Comparison of ENCODE assay signal across 27 cellular contexts in the genomic region with DNA sequence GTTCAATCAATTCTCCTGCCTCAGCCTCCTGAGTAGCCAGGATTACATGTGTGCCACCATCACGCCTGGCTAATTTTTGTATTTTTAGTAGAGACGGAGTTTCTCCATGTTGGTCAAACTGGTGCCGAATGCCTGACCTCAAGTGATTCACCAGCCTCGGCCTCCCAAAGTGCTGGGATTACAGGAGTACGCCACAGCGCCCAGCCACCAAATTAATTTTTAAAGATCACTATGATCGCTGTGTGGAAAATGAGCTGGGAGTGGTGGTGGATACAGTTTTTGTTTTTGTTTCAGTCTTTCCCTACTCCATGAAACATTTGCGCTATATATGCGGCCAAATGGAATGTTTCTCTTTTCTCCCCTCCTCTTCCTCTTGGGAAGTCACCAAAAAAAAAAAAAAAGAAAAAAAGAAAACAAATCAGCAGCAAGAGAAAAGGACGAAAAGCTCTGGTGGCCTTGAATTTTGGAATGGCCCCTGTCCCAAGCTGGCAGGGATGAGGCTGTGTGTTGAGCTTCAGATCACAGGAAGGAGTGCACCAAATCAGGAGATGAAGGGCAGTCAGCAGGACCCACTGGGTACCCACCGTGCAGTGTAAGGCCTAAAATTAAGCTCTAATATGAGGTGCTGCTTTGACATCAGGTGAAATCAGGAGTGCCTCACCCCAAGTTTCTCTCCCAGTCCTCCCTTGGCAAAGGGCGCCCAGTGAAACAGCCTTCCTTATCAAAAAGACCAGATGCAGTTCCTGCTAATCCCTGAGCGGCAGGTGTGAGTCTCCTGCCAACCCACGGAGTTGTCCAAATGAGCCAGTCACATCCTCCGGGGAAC. TPM values are rescaled to one million over a fixed set of nuclear protein-coding genes. Genes with fewer than 3 reads are reported as not detected.
DNase-seq lines count a peak whose midpoint lies in the region; ATAC-seq, FAIRE-seq and TF ChIP-seq lines count a peak whose summit lies in the region.
"Had no signal": no experiment of that assay in that cellular context is flagged by ENCODE, and none has a peak within 500 bp of the region (broad histone marks: within the 10 kb centered on the region; RNA-seq: fewer than 3 reads in every experiment).

No MANE protein-coding gene starts in this region.

- H3K9me3 ChIP-seq in HepG2 (ENCODE audit: low read length) = no peaks in the 10 kb centered on the region
- no peaks in the 10 kb centered on the region for H3K9me3 ChIP-seq in right lobe of liver
- H3K9me3 ChIP-seq: body of pancreas, Caco-2, pancreas had no signal

- TF ChIP-seq EP300 in HepG2 (IDR thresholded peaks at IDR 0.05; ENCODE audit: low read depth in 2 of 2, low read length in 2 of 2) = no peak
- no peak for TF ChIP-seq EP300 in HepG2 (CRISPR knock-in tag; IDR thresholded peaks at IDR 0.05; ENCODE audit: borderline replicate concordance)

- intact Hi-C loops in HepG2 (cut with micrococcal nuclease; ENCODE audit: unreplicated experiment) (no loop called here), right lobe of liver (cut with DNase I) (no loop called here)

- H3K9ac ChIP-seq in HepG2 (ENCODE audit: insufficient read depth, low read depth, low read length) = no peak overlapping the region
- H3K9ac ChIP-seq: GM23248 had no signal

- H3K79me2 ChIP-seq in HepG2 (ENCODE audit: insufficient read depth, low read length) = no peaks in the 10 kb centered on the region

- peaks cover 2 to 13% of the 10 kb centered on the region in 2 experiments; a peak in 1 of 5 replicates for H3K27me3 ChIP-seq in HepG2 (ENCODE audit: control insufficient read depth in 1 of 2, insufficient read depth in 2 of 2, low read length in 2 of 2)
- H3K27me3 ChIP-seq in right lobe of liver = no peaks in the 10 kb centered on the region
- H3K27me3 ChIP-seq: body of pancreas, pancreas had no signal

- in situ Hi-C loops in HepG2 (cut with HindIII; ENCODE audit: extremely low pct_ligation_motif_present, low pct_unique_long_range_greater_than_20kb) = no loop called here

- ATAC-seq in HepG2 (peak; percentile 43; the same call in 1 of the 3 replicates), right lobe of liver (no peak), omental fat pad (ENCODE audit: low FRiP score) (no peak)
- ATAC-seq: activated T-helper 17 cell treated with anti-CD3 and anti-CD28 coated beads, Interleukin-2, amount 50 U/mL, for 72 hours; body of pancreas; left cardiac atrium; naive thymus-derived CD4-positive, alpha-beta T cell; Right ventricle myocardium inferior; sciatic nerve; T-cell had no signal

- POLR2A ChIA-PET in HepG2 (lab: Yijun Ruan, JAX) = no interaction called here

- TF ChIP-seq RAD21 in HepG2 (CRISPR knock-in tag; IDR thresholded peaks at IDR 0.05) = no peak

- 55% methylated on average over 13 of the region's 15 CpGs for WGBS in HepG2 (ENCODE audit: low lambda C conversion rate)
- WGBS in right lobe of liver (ENCODE audit: insufficient coverage, low coverage, low lambda C conversion rate, missing lambda C conversion rate) = 77% methylated on average over 12 of the region's 15 CpGs

- no peak for FAIRE-seq in HepG2 (lab: Jason Lieb, UNC)
- FAIRE-seq: colon, pancreas had no signal

- BruUV-seq in HepG2 (replicated peaks; lab: Mats Ljungman, UMichigan) = no TSS peak

- DNase-seq in HepG2 (ENCODE audit: low spot score) (no peak), right lobe of liver (no peak), astrocyte of the hippocampus (ENCODE audit: low read depth, low spot score) (peak; percentile 31), glomerular visceral epithelial cell (ENCODE audit: extremely low spot score) (peak; percentile 86), omental fat pad (ENCODE audit: low spot score) (no peak), midbrain (lab: John Stamatoyannopoulos, UW) (no peak), NCI-H510A treated with DMSO at 0.1 percent for 48 hours (lab: John Stamatoyannopoulos, UW) (no peak)
- no peak for DNase-seq in activated CD4-positive, alpha-beta T cell treated with anti-CD3 and anti-CD28 coated beads, Interleukin-2, amount 50 U/mL, for 4 hours
- DNase-seq: 8988T; activated CD4-positive, alpha-beta T cell treated with anti-CD3 and anti-CD28 coated beads, Interleukin-2, amount 10 ng/mL, durations not matched to agents 7 days and 5 days; activated naive CD8-positive, alpha-beta T cell treated with anti-CD3 and anti-CD28 coated beads for 36 hours; body of pancreas; Caco-2; glutamatergic neuron; GM23248; left cardiac atrium; naive thymus-derived CD4-positive, alpha-beta T cell; NCI-H1417; NCI-H2107; NCI-H510A; pancreas; stimulated activated CD4-positive, alpha-beta T cell treated with anti-CD3 and anti-CD28 coated beads, Interleukin-15, amount 100 ng/mL, for 24 hours; T-cell had no signal

- TF ChIP-seq CTCF in HepG2 (CRISPR knock-in tag; IDR thresholded peaks at IDR 0.05) (no peak), right lobe of liver (IDR thresholded peaks at IDR 0.05) (no peak), omental fat pad (IDR thresholded peaks at IDR 0.05) (no peak)

- no peak overlapping the region for H3K4me2 ChIP-seq in HepG2 (ENCODE audit: low read depth, low read length)

- no peaks in the 10 kb centered on the region for H4K20me1 ChIP-seq in HepG2 (ENCODE audit: insufficient read depth, low read length)

- H3K36me3 ChIP-seq in HepG2 (replicated peaks in 1 of 2; ENCODE audit: control insufficient read depth in 1 of 2, insufficient read depth in 2 of 2, low read length in 2 of 2) (no peaks in the 10 kb centered on the region), right lobe of liver (no peaks in the 10 kb centered on the region)
- H3K36me3 ChIP-seq: pancreas had no signal

- H3K27ac ChIP-seq in HepG2 (ENCODE audit: extremely low read length, insufficient read depth, low read length) = no peak overlapping the region
- peak overlapping the region in 1 of 3 donors; percentile 24 for H3K27ac ChIP-seq in right lobe of liver
- H3K27ac ChIP-seq: body of pancreas, pancreas had no signal

- H3K4me1 ChIP-seq in HepG2 (ENCODE audit: insufficient read depth, low read length) (peaks cover 12% of the 10 kb centered on the region), right lobe of liver (no peaks in the 10 kb centered on the region)
- H3K4me1 ChIP-seq: body of pancreas, Caco-2, pancreas had no signal

- H2AFZ ChIP-seq in HepG2 (ENCODE audit: low read length) = no peak overlapping the region
- H2AFZ ChIP-seq: GM23248 had no signal

- TF ChIP-seq POLR2A in HepG2 (IDR thresholded peaks at IDR 0.05; ENCODE audit: insufficient read depth in 1 of 2, low read depth in 2 of 2, low read length in 2 of 2) = no peak
- TF ChIP-seq POLR2A in right lobe of liver (IDR thresholded peaks at IDR 0.05) = no peak

- H3K4me3 ChIP-seq in HepG2 (replicated peaks in 1 of 3; ENCODE audit: insufficient read depth in 1 of 3, low read depth in 2 of 3, low read length in 3 of 3) (no peak overlapping the region), right lobe of liver (no peak overlapping the region)
- H3K4me3 ChIP-seq: body of pancreas, GM23248, pancreas had no signal

- CTCF ChIA-PET in HepG2 (lab: Yijun Ruan, JAX; ENCODE audit: low intra/inter-chr PET ratio, low total read pairs) = no interaction called here

RNA-seq across cellular contexts. Expression of a gene that starts 20.7 kb away (rescaled TPM):
- total RNA-seq in HepG2 (2016; rRNA removed; fragmentation: Illumina TruSeq; extraction: Trizol) (9.5 and 13.8 TPM in 2 replicates), right lobe of liver (10 to 100 TPM; 11.5 to 79.7 (median 21.9) TPM), omental fat pad (100 to 1,000 TPM in 1 of 4 donors, 10 to 100 TPM in 3; 46.3 to 107 (median 65.3) TPM)
- total RNA-seq in HepG2 (2016; cell fraction: cytosol; rRNA removed; fragmentation: Illumina TruSeq; extraction: Trizol; ENCODE audit: low read depth) = 10.0 and 12.3 TPM in 2 replicates
- 8.9 and 14.2 TPM in 2 replicates for total RNA-seq in HepG2 (2016; cell fraction: insoluble cytoplasmic fraction; rRNA removed; fragmentation: Illumina TruSeq; extraction: Trizol)
- 9.6 and 14.1 TPM in 2 replicates for total RNA-seq in HepG2 (2016; cell fraction: membrane; rRNA removed; fragmentation: Illumina TruSeq; extraction: Trizol)
- total RNA-seq in HepG2 (2016; cell fraction: nucleus; rRNA removed; fragmentation: Illumina TruSeq; extraction: Trizol) = 15.1 and 21.0 TPM in 2 replicates
- polyA plus RNA-seq in HepG2 (2011; rRNA removed) = 30.8 and 40.8 TPM in 2 replicates
- polyA plus RNA-seq in HepG2 (2011; cell fraction: cytosol; rRNA removed) = 48.0 and 49.3 TPM in 2 replicates
- polyA plus RNA-seq in HepG2 (2011; cell fraction: nucleus; rRNA removed) = 46.2 and 52.0 TPM in 2 replicates
- polyA plus RNA-seq in HepG2 (2012) = 14.9 and 23.1 TPM in 2 replicates
- 11.3 and 12.5 TPM in 2 replicates for polyA plus RNA-seq in HepG2 (2016; cell fraction: cytosol; fragmentation: Illumina TruSeq; extraction: Trizol; ENCODE audit: low read depth)
- polyA plus RNA-seq in HepG2 (2016; cell fraction: insoluble cytoplasmic fraction; fragmentation: Illumina TruSeq; extraction: Trizol; ENCODE audit: low read depth) = 9.2 and 9.3 TPM in 2 replicates
- 10.7 and 12.6 TPM in 2 replicates for polyA plus RNA-seq in HepG2 (2016; cell fraction: membrane; fragmentation: Illumina TruSeq; extraction: Trizol; ENCODE audit: low read depth)
- polyA plus RNA-seq in HepG2 (2016; cell fraction: nucleus; fragmentation: Illumina TruSeq; extraction: Trizol; ENCODE audit: insufficient read depth, low read depth) = 24.7 and 29.5 TPM in 2 replicates
- polyA minus RNA-seq in HepG2 (2011; rRNA and poly(A)+ RNA removed; ENCODE audit: low replicate concordance) = 7.1 and 38.6 TPM in 2 replicates
- polyA minus RNA-seq in HepG2 (2011; cell fraction: cytosol; rRNA and poly(A)+ RNA removed) = 14.3 and 14.6 TPM in 2 replicates
- 19.2 and 26.5 TPM in 2 replicates for polyA minus RNA-seq in HepG2 (2011; cell fraction: nucleus; rRNA and poly(A)+ RNA removed)

RNA-seq across cellular contexts. Expression of a gene that starts 56.6 kb away (rescaled TPM):
- 0.13 TPM in 1 of 2 replicates, not detected in the other for total RNA-seq in HepG2 (2016; rRNA removed; fragmentation: Illumina TruSeq; extraction: Trizol)
- total RNA-seq in HepG2 (2016; cell fraction: cytosol; rRNA removed; fragmentation: Illumina TruSeq; extraction: Trizol; ENCODE audit: low read depth) = not detected in 2 replicates
- total RNA-seq in HepG2 (2016; cell fraction: insoluble cytoplasmic fraction; rRNA removed; fragmentation: Illumina TruSeq; extraction: Trizol) = 0.03 TPM in 1 of 2 replicates, not detected in the other
- not detected in 2 replicates for total RNA-seq in HepG2 (2016; cell fraction: membrane; rRNA removed; fragmentation: Illumina TruSeq; extraction: Trizol)
- not detected in 2 replicates for total RNA-seq in HepG2 (2016; cell fraction: nucleus; rRNA removed; fragmentation: Illumina TruSeq; extraction: Trizol)
- polyA plus RNA-seq in HepG2 (2011; rRNA removed) = 0.56 and 0.73 TPM in 2 replicates
- polyA plus RNA-seq in HepG2 (2011; cell fraction: cytosol; rRNA removed) = 0.18 and 0.19 TPM in 2 replicates
- 1.1 and 1.7 TPM in 2 replicates for polyA plus RNA-seq in HepG2 (2011; cell fraction: nucleus; rRNA removed)
- polyA plus RNA-seq in HepG2 (2012) = 0.76 and 1.1 TPM in 2 replicates
- polyA plus RNA-seq in HepG2 (2016; cell fraction: cytosol; fragmentation: Illumina TruSeq; extraction: Trizol; ENCODE audit: low read depth) = not detected in 2 replicates
- not detected in 2 replicates for polyA plus RNA-seq in HepG2 (2016; cell fraction: insoluble cytoplasmic fraction; fragmentation: Illumina TruSeq; extraction: Trizol; ENCODE audit: low read depth)
- polyA plus RNA-seq in HepG2 (2016; cell fraction: membrane; fragmentation: Illumina TruSeq; extraction: Trizol; ENCODE audit: low read depth) = not detected in 2 replicates
- polyA plus RNA-seq in HepG2 (2016; cell fraction: nucleus; fragmentation: Illumina TruSeq; extraction: Trizol; ENCODE audit: insufficient read depth, low read depth) = not detected in 2 replicates
- 0.38 TPM in 1 of 2 replicates, not detected in the other for polyA minus RNA-seq in HepG2 (2011; rRNA and poly(A)+ RNA removed; ENCODE audit: low replicate concordance)
- 0.40 TPM in 1 of 2 replicates, not detected in the other for polyA minus RNA-seq in HepG2 (2011; cell fraction: cytosol; rRNA and poly(A)+ RNA removed)
- 0.64 and 1.9 TPM in 2 replicates for polyA minus RNA-seq in HepG2 (2011; cell fraction: nucleus; rRNA and poly(A)+ RNA removed)
- total RNA-seq in right lobe of liver = 10 to 100 TPM in 1 of 6 experiments, 1 to 10 TPM in 5; 2.5 to 11.4 (median 3.4) TPM
- total RNA-seq in omental fat pad = 1 to 10 TPM; 2.4 to 8.6 (median 5.6) TPM
- total RNA-seq: Caco-2 had no signal

Comparison
In these comparisons a context has a peak if more than half of its experiments do, and no peak if none do; other contexts are left out.
1. DNase-seq: peak in astrocyte of the hippocampus (single experiment) and glomerular visceral epithelial cell (single experiment); none in HepG2 (single experiment), right lobe of liver (0 of 3), omental fat pad (single experiment), midbrain (single experiment), activated CD4-positive, alpha-beta T cell treated with anti-CD3 and anti-CD28 coated beads, Interleukin-2, amount 50 U/mL, for 4 hours (0 of 2) and NCI-H510A treated with DMSO at 0.1 percent for 48 hours (single experiment).